Comparison of ENCODE assay signal across 14 cellular contexts in genomic region chr11:38060930-38061329, GRCh38.
A peak's percentile ranks its signal among the peaks of the same experiment; 100 is the strongest.
DNase-seq lines count a peak whose midpoint lies in the region; TF ChIP-seq lines count a peak whose summit lies in the region.
"Had no signal": no experiment of that assay in that cellular context is flagged by ENCODE, and none has a peak within 500 bp of the region (broad histone marks: within the 10 kb centered on the region; RNA-seq: fewer than 3 reads in every experiment).

No MANE protein-coding gene starts in this region.

- no peaks in the 10 kb centered on the region for H3K27me3 ChIP-seq in mesendoderm (ENCODE audit: insufficient read depth, low read length, poor library complexity)

- no peaks in the 10 kb centered on the region for H3K4me1 ChIP-seq in mesendoderm (ENCODE audit: control insufficient read depth, low read depth, low read length)

- DNase-seq in EL (peak; percentile 38), T1000 (lab: John Stamatoyannopoulos, UW) (peak; percentile 1), choroid plexus epithelial cell (ENCODE audit: low read depth) (peak; percentile 15), mesendoderm (peak; percentile 30), NCI-H82 (lab: John Stamatoyannopoulos, UW) (no peak), NCI-H187 treated with DMSO at 0.1 percent for 48 hours (lab: John Stamatoyannopoulos, UW) (no peak), CD14-positive monocyte (ENCODE audit: low spot score) (no peak)
- DNase-seq: CD4-positive, alpha-beta memory T cell; DMS 273 treated with DMSO at 0.1 percent for 48 hours; IMR-90; NCI-H1436 treated with DMSO at 0.1 percent for 48 hours; NCI-H2081 treated with DMSO at 0.1 percent for 48 hours; NCI-H524 treated with DMSO at 0.1 percent for 48 hours had no signal

- no peak overlapping the region for H3K4ac ChIP-seq in mesendoderm (ENCODE audit: low read depth, low read length)

- H4K8ac ChIP-seq in mesendoderm (ENCODE audit: low read depth, low read length) = no peak overlapping the region

- H3K23ac ChIP-seq in mesendoderm (ENCODE audit: low read length) = no peak overlapping the region

- H2BK15ac ChIP-seq in mesendoderm (replicated peaks; ENCODE audit: low read depth) = no peak overlapping the region

- no peak overlapping the region for H4K5ac ChIP-seq in mesendoderm (ENCODE audit: low read length)

- no peak overlapping the region for H3K4me3 Mint-ChIP-seq in CD14-positive monocyte
- H3K4me3 Mint-ChIP-seq: B cell; CD4-positive, alpha-beta memory T cell had no signal

- no peak overlapping the region for H3K9ac ChIP-seq in mesendoderm (ENCODE audit: low read length)

- H3K4me1 Mint-ChIP-seq in CD14-positive monocyte = no peaks in the 10 kb centered on the region
- H3K4me1 Mint-ChIP-seq: B cell; CD4-positive, alpha-beta memory T cell had no signal

- H3K4me3 ChIP-seq in choroid plexus epithelial cell (ENCODE audit: low read depth, low read length) (no peak overlapping the region), mesendoderm (ENCODE audit: low read length) (no peak overlapping the region)

- H3K79me1 ChIP-seq in mesendoderm (ENCODE audit: low read length) = no peaks in the 10 kb centered on the region

- H3K4me2 ChIP-seq in mesendoderm (ENCODE audit: low read length) = no peak overlapping the region

- no peak overlapping the region for H3K18ac ChIP-seq in mesendoderm (ENCODE audit: low read length)

- no peaks in the 10 kb centered on the region for H3K79me2 ChIP-seq in mesendoderm (ENCODE audit: control insufficient read depth, insufficient read depth, low read length)

- no peak overlapping the region for H2BK5ac ChIP-seq in mesendoderm (ENCODE audit: low read length)

- WGBS in mesendoderm (ENCODE audit: extremely low coverage, insufficient coverage, low lambda C conversion rate) = no CpG with 5 or more reads among the region's 3 CpGs

- no peak overlapping the region for H3K27ac ChIP-seq in mesendoderm (ENCODE audit: low read depth, low read length)

- TF ChIP-seq CTCF in choroid plexus epithelial cell (conservative IDR thresholded peaks at IDR 0.05; ENCODE audit: low read depth, low read length) (no peak), CD14-positive monocyte (IDR thresholded peaks at IDR 0.05) (no peak)

- peaks cover 0 to 3% (median 0%) of the 10 kb centered on the region in 3 donors for H3K27me3 Mint-ChIP-seq in CD14-positive monocyte (ENCODE audit: low read depth in 3 of 3)
- H3K27me3 Mint-ChIP-seq: B cell; CD4-positive, alpha-beta memory T cell had no signal

- H3K36me3 Mint-ChIP-seq in CD14-positive monocyte = no peaks in the 10 kb centered on the region
- H3K36me3 Mint-ChIP-seq: CD4-positive, alpha-beta memory T cell had no signal

- H3K56ac ChIP-seq in mesendoderm (ENCODE audit: low read length) = no peak overlapping the region

- H3K36me3 ChIP-seq in mesendoderm (ENCODE audit: control insufficient read depth, insufficient read depth, low read length) = no peaks in the 10 kb centered on the region

- no peak overlapping the region for H2AK5ac ChIP-seq in mesendoderm (ENCODE audit: low read length)

- peaks cover 0 to 9% (median 4%) of the 10 kb centered on the region in 7 donors for H3K9me3 Mint-ChIP-seq in CD14-positive monocyte

- no peak overlapping the region for H2BK120ac ChIP-seq in mesendoderm (ENCODE audit: low read depth, low read length)

- H3K27ac Mint-ChIP-seq in CD14-positive monocyte = no peak overlapping the region
- H3K27ac Mint-ChIP-seq: B cell; CD4-positive, alpha-beta memory T cell had no signal

- intact Hi-C loops in CD14-positive monocyte (cut with micrococcal nuclease) = no loop called here

Comparison
In these comparisons a context has a peak if more than half of its experiments do, and no peak if none do; other contexts are left out.
1. DNase-seq: peak in EL (single experiment), T1000 (single experiment), choroid plexus epithelial cell (single experiment) and mesendoderm (single experiment); none in NCI-H82 (single experiment), NCI-H187 treated with DMSO at 0.1 percent for 48 hours (single experiment) and CD14-positive monocyte (single experiment).